In the genomic region with DNA sequence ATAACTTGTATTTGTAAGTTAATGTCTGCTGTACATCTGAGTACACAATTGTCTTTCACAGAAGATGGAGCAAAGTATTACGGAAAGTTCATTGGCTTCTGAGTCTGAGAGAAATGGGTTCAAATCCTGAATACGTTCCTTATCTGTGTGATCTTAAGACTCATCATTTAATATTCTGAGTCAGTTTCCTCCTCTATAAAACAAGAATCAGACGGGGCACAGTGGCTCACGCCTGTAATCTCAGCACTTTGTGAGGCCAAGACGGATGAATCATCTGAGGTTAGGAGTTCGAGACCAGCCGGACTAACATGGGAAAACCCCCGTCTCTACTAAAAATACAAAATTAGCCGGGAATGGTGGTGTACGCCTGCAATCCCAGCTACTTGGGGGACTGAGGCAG, we compare ENCODE assay signal across 16 cellular contexts. TPM values are rescaled to one million over a fixed set of nuclear protein-coding genes. Genes with fewer than 3 reads are reported as not detected.
DNase-seq lines count a peak whose midpoint lies in the region; ATAC-seq, FAIRE-seq and TF ChIP-seq lines count a peak whose summit lies in the region.
"Had no signal": no experiment of that assay in that cellular context is flagged by ENCODE, and none has a peak within 500 bp of the region (broad histone marks: within the 10 kb centered on the region; RNA-seq: fewer than 3 reads in every experiment).

No MANE protein-coding gene starts in this region.

- no peaks in the 10 kb centered on the region for H3K36me3 ChIP-seq in breast epithelium
- H3K36me3 ChIP-seq in keratinocyte (ENCODE audit: control insufficient read depth in 2 of 2, extremely low read depth in 1 of 2, insufficient read depth in 2 of 2, low read length in 2 of 2) = peaks cover 0 to 3% of the 10 kb centered on the region in 2 experiments
- no peaks in the 10 kb centered on the region for H3K36me3 ChIP-seq in uterus
- no peaks in the 10 kb centered on the region for H3K36me3 ChIP-seq in left lung
- H3K36me3 ChIP-seq: prostate gland had no signal

- peak; percentile 75 for FAIRE-seq in keratinocyte (lab: Jason Lieb, UNC)

- H3K36me3 Mint-ChIP-seq in MCF 10A (ENCODE audit: insufficient read depth, unreplicated experiment) = peaks cover 58% of the 10 kb centered on the region
- H3K36me3 Mint-ChIP-seq: CD8-positive, alpha-beta T cell had no signal

- H3K4me2 ChIP-seq in keratinocyte (ENCODE audit: control insufficient read depth, extremely low read depth, insufficient read depth, low read depth, low read length) = no peak overlapping the region

- H3K4me3 Mint-ChIP-seq in MCF 10A (ENCODE audit: unreplicated experiment) = no peak overlapping the region
- H3K4me3 Mint-ChIP-seq: activated B cell treated with CpG ODN at 0.5 μM for 24 hours; brain; CD8-positive, alpha-beta T cell had no signal

- no TSS peak for BruUV-seq in MCF 10A (replicated peaks; lab: Mats Ljungman, UMichigan)

- H4K20me1 ChIP-seq in keratinocyte (ENCODE audit: control insufficient read depth, extremely low read depth, insufficient read depth, low read length) = no peaks in the 10 kb centered on the region

- H3K27ac ChIP-seq in breast epithelium = no peak overlapping the region
- peak overlapping the region; percentile 71 for H3K27ac ChIP-seq in keratinocyte (ENCODE audit: control insufficient read depth, insufficient read depth, low read length)
- H3K27ac ChIP-seq in uterus = peak overlapping the region; percentile 7 to 61
- no peak overlapping the region for H3K27ac ChIP-seq in left lung
- H3K27ac ChIP-seq: 22Rv1, prostate gland had no signal

- H3K27ac Mint-ChIP-seq in MCF 10A (ENCODE audit: low read depth, unreplicated experiment) = peak overlapping the region; percentile 86
- H3K27ac Mint-ChIP-seq: activated B cell treated with CpG ODN at 0.5 μM for 24 hours; brain; CD8-positive, alpha-beta T cell had no signal

- H3K9me1 ChIP-seq in keratinocyte (ENCODE audit: control insufficient read depth, extremely low read depth, insufficient read depth, low read length) = no peaks in the 10 kb centered on the region

- ATAC-seq in left lung = no peak
- no peak for ATAC-seq in HG02642 (IDR thresholded peaks at IDR 0.05; ENCODE audit: poor library complexity, unreplicated experiment)
- ATAC-seq: CD8-positive, alpha-beta T cell had no signal

- TF ChIP-seq POLR2A in breast epithelium (IDR thresholded peaks at IDR 0.05) (no peak), uterus (IDR thresholded peaks at IDR 0.05) (no peak)

- POLR2A ChIA-PET in MCF 10A (lab: Yijun Ruan, JAX) = interaction anchor here (0.9 to 11.3 kb wide), 9 partner anchors 13 to 177 kb away, joined by 3 to 163 read pairs (median 63); no protein-coding TSS in a partner anchor

- H3K27me3 ChIP-seq in breast epithelium = no peaks in the 10 kb centered on the region
- no peaks in the 10 kb centered on the region for H3K27me3 ChIP-seq in keratinocyte (ENCODE audit: control insufficient read depth, extremely low read depth, insufficient read depth, low read length)
- no peaks in the 10 kb centered on the region for H3K27me3 ChIP-seq in uterus
- no peaks in the 10 kb centered on the region for H3K27me3 ChIP-seq in left lung

- H3K79me2 ChIP-seq in keratinocyte (ENCODE audit: control insufficient read depth, insufficient read depth, low read length) = peaks cover 39% of the 10 kb centered on the region

- TF ChIP-seq CTCF in MCF 10A (IDR thresholded peaks at IDR 0.05; ENCODE audit: unreplicated experiment) = no peak
- TF ChIP-seq CTCF in breast epithelium (IDR thresholded peaks at IDR 0.05) = no peak
- no peak for TF ChIP-seq CTCF in cardiac fibroblast (IDR thresholded peaks at IDR 0.05; ENCODE audit: low read depth, low read length)
- TF ChIP-seq CTCF in keratinocyte (optimal IDR thresholded peaks at IDR 0.05 in 1 of 3, IDR thresholded peaks at IDR 0.05 in 1 of 3, conservative IDR thresholded peaks at IDR 0.05 in 1 of 3; ENCODE audit: extremely low read depth in 1 of 3, insufficient read depth in 2 of 3, low read length in 3 of 3) = no peak
- TF ChIP-seq CTCF in uterus (IDR thresholded peaks at IDR 0.05) = no peak
- no peak for TF ChIP-seq CTCF in left lung (IDR thresholded peaks at IDR 0.05)

- H3K4me3 ChIP-seq in breast epithelium = no peak overlapping the region
- no peak overlapping the region for H3K4me3 ChIP-seq in cardiac fibroblast (replicated peaks in 1 of 2; ENCODE audit: low read depth in 2 of 2, low read length in 2 of 2)
- no peak overlapping the region for H3K4me3 ChIP-seq in keratinocyte (ENCODE audit: control insufficient read depth in 2 of 3, extremely low read depth in 1 of 3, insufficient read depth in 2 of 3, low read depth in 1 of 3, low read length in 3 of 3)
- H3K4me3 ChIP-seq in uterus = no peak overlapping the region
- no peak overlapping the region for H3K4me3 ChIP-seq in left lung
- H3K4me3 ChIP-seq: prostate gland had no signal

- no peak overlapping the region for H2AFZ ChIP-seq in keratinocyte (ENCODE audit: control insufficient read depth, low read length)

- dilution Hi-C loops in keratinocyte (cut with MboI; ENCODE audit: extremely low pct_ligation_motif_present, low sequenced_read_pairs) = no loop called here

- H3K27me3 Mint-ChIP-seq in MCF 10A (ENCODE audit: insufficient read depth, unreplicated experiment) = no peaks in the 10 kb centered on the region
- H3K27me3 Mint-ChIP-seq: activated B cell treated with CpG ODN at 0.5 μM for 24 hours, brain had no signal

- H3K9me3 Mint-ChIP-seq in MCF 10A (ENCODE audit: unreplicated experiment) = no peaks in the 10 kb centered on the region
- H3K9me3 Mint-ChIP-seq: activated B cell treated with CpG ODN at 0.5 μM for 24 hours; brain; CD8-positive, alpha-beta T cell had no signal

- CTCF ChIA-PET in MCF 10A (lab: Yijun Ruan, JAX) = interaction anchor here (1.7 to 2.0 kb wide), 2 partner anchors 20 to 56 kb away, joined by 4 to 7 read pairs; no protein-coding TSS in a partner anchor

- H3K9me3 ChIP-seq in breast epithelium (no peaks in the 10 kb centered on the region), keratinocyte (ENCODE audit: control insufficient read depth, low read depth, low read length) (no peaks in the 10 kb centered on the region), uterus (no peaks in the 10 kb centered on the region), left lung (no peaks in the 10 kb centered on the region)
- H3K9me3 ChIP-seq: prostate gland had no signal

- intact Hi-C loops in MCF 10A (cut with micrococcal nuclease) (no loop called here), breast epithelium (cut with DNase I; ENCODE audit: low total_unique reads) (loop anchor here (10.0 kb wide), 2 partner anchors 48 to 1278 kb away; no protein-coding TSS in a partner anchor), uterus (cut with DNase I; ENCODE audit: low total_unique reads) (no loop called here), left lung (cut with DNase I) (no loop called here)

- DNase-seq in MCF 10A (ENCODE audit: unreplicated experiment) (peak; percentile 77), breast epithelium (ENCODE audit: low spot score in 2 of 2) (no peak), cardiac fibroblast (ENCODE audit: low read depth in 2 of 2) (peak; percentile 48 to 94), keratinocyte (ENCODE audit: low read depth, low spot score) (no peak), uterus (no peak), DMS 273 treated with DMSO at 0.1 percent for 48 hours (lab: John Stamatoyannopoulos, UW) (no peak), left lung (no peak)
- DNase-seq: activated B cell treated with CpG ODN at 0.5 μM for 24 hours; CD8-positive, alpha-beta T cell; glutamatergic neuron; Karpas-422; NCI-H187 had no signal

- no peaks in the 10 kb centered on the region for H3K4me1 ChIP-seq in breast epithelium
- peaks cover 61% of the 10 kb centered on the region for H3K4me1 ChIP-seq in keratinocyte (ENCODE audit: control insufficient read depth, extremely low read depth, insufficient read depth, low read length)
- peaks cover 0 to 7% of the 10 kb centered on the region in 2 donors for H3K4me1 ChIP-seq in uterus
- peaks cover 0 to 2% of the 10 kb centered on the region in 2 donors for H3K4me1 ChIP-seq in left lung
- H3K4me1 ChIP-seq: prostate gland had no signal

- H3K9ac ChIP-seq in keratinocyte (ENCODE audit: control insufficient read depth, extremely low read depth, insufficient read depth, low read length) = no peak overlapping the region

- H3K4me1 Mint-ChIP-seq in MCF 10A (ENCODE audit: insufficient read depth, unreplicated experiment) = peaks cover 64% of the 10 kb centered on the region
- H3K4me1 Mint-ChIP-seq: activated B cell treated with CpG ODN at 0.5 μM for 24 hours had no signal

RNA-seq across cellular contexts. Expression of gene APBB2, which starts 57.8 kb away (rescaled TPM):
- 159 and 201 TPM in 2 replicates for total RNA-seq in MCF 10A (2022)
- total RNA-seq in breast epithelium = 100 to 1,000 TPM in 2 of 3 donors, 10 to 100 TPM in 1; 87.4 to 192 (median 153) TPM
- polyA plus RNA-seq in keratinocyte = 47.0 to 68.3 TPM (median 57.3 TPM) in 3 replicates
- polyA plus RNA-seq in keratinocyte (2011; ENCODE audit: low read depth) = 23.0 TPM
- 50.7 and 53.2 TPM in 2 replicates for polyA plus RNA-seq in keratinocyte (2011; cell fraction: cytosol; rRNA removed)
- polyA plus RNA-seq in keratinocyte (2011; cell fraction: nucleus; rRNA removed) = 104 and 115 TPM in 2 replicates
- 13.7 and 37.4 TPM in 2 replicates for polyA plus RNA-seq in keratinocyte (2012; ENCODE audit: low replicate concordance)
- 88.0 to 138 TPM (median 97.6 TPM) in 3 replicates for polyA minus RNA-seq in keratinocyte
- polyA minus RNA-seq in keratinocyte (2011; cell fraction: cytosol; rRNA and poly(A)+ RNA removed) = 40.5 TPM
- polyA minus RNA-seq in keratinocyte (2011; cell fraction: nucleus; rRNA and poly(A)+ RNA removed) = 67.3 and 155 TPM in 2 replicates
- total RNA-seq in uterus = 100 to 1,000 TPM in 2 of 4 donors, 10 to 100 TPM in 2; 32.4 to 133 (median 92.1) TPM
- 10 to 100 TPM; 55.6 to 94.8 TPM for total RNA-seq in left lung

Comparison
In these comparisons a context has a peak if more than half of its experiments do, and no peak if none do; other contexts are left out.
1. DNase-seq: peak in MCF 10A (single experiment) and cardiac fibroblast (2 of 2); none in breast epithelium (0 of 2), keratinocyte (single experiment), uterus (0 of 2), DMS 273 treated with DMSO at 0.1 percent for 48 hours (single experiment) and left lung (0 of 2).
2. H3K27ac ChIP-seq: peak in keratinocyte (single experiment) and uterus (2 of 2); none in breast epithelium (0 of 2) and left lung (0 of 2).